In the genomic region with DNA sequence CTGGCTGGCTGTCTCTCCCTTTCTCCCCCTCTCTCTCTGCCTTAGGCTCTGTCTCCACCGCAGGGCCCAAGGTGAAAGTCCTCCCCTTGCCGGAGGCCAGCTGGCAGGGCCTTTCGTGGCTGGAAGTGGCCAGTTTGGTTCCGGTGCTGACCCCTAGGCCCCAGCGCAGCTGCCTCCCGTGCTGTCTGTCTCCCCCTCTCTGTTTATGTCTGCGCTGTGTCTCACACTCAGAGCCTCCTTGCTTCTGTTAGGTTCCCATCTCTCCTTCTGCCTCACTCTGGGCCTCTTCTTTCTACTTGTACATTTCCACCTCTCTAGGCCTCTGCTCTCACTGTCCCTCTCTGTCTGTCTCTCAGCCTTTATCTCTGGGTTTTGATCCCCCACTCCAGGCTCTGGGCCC, we compare ENCODE assay signal across 9 cellular contexts.
DNase-seq lines count a peak whose midpoint lies in the region; TF ChIP-seq lines count a peak whose summit lies in the region.
"Had no signal": no experiment of that assay in that cellular context is flagged by ENCODE, and none has a peak within 500 bp of the region (broad histone marks: within the 10 kb centered on the region; RNA-seq: fewer than 3 reads in every experiment).

No MANE protein-coding gene starts in this region.

- DNase-seq in Kasumi-1 (lab: John Stamatoyannopoulos, UW) (peak; percentile 35 to 41), coronary artery (ENCODE audit: low spot score) (no peak), iPS-NIHi7 (ENCODE audit: extremely low spot score) (no peak), NCI-H187 (lab: John Stamatoyannopoulos, UW) (no peak), NCI-H2081 treated with DMSO at 0.1 percent for 48 hours (lab: John Stamatoyannopoulos, UW) (no peak)
- no peak for DNase-seq in stimulated activated CD4-positive, alpha-beta T cell treated with anti-CD3 and anti-CD28 coated beads, Interleukin-2, amount 100 ng/mL, for 24 hours
- DNase-seq: KG1 had no signal

- peak overlapping the region; percentile 100 for H3K27ac ChIP-seq in ACC112 (ENCODE audit: low read depth, low read length)
- peak overlapping the region; percentile 87 to 95 for H3K27ac ChIP-seq in coronary artery
- peak overlapping the region; percentile 67 for H3K27ac ChIP-seq in muscle layer of duodenum (ENCODE audit: low read length)

- H3K4me3 ChIP-seq in ACC112 (ENCODE audit: low read depth, low read length) (peak overlapping the region; percentile 59; the same call in 1 of the 2 replicates), coronary artery (peak overlapping the region; percentile 15), muscle layer of duodenum (ENCODE audit: low read depth in 1 of 2, low read length in 2 of 2) (no peak overlapping the region)

- no peaks in the 10 kb centered on the region for H3K9me3 ChIP-seq in muscle layer of duodenum (ENCODE audit: control insufficient read depth in 1 of 2, low read length in 2 of 2)

- no peak overlapping the region for H2AFZ ChIP-seq in ACC112 (ENCODE audit: low read length, unreplicated experiment)

- no peak for TF ChIP-seq CTCF in coronary artery (IDR thresholded peaks at IDR 0.05)

- H3K4me1 ChIP-seq in ACC112 (ENCODE audit: control insufficient read depth, insufficient read depth, low read length, unreplicated experiment) (peaks cover 61% of the 10 kb centered on the region), muscle layer of duodenum (ENCODE audit: control insufficient read depth in 1 of 2, insufficient read depth in 2 of 2, low read length in 2 of 2) (peaks cover 27 to 54% of the 10 kb centered on the region in 2 donors)

- H3K27me3 ChIP-seq in ACC112 (ENCODE audit: insufficient read depth, low read length) (no peaks in the 10 kb centered on the region), muscle layer of duodenum (ENCODE audit: low read depth, low read length) (no peaks in the 10 kb centered on the region)

- peaks cover 2% of the 10 kb centered on the region for H3K79me2 ChIP-seq in ACC112 (ENCODE audit: control insufficient read depth, insufficient read depth, low read length, unreplicated experiment)

- H3K36me3 ChIP-seq in ACC112 (ENCODE audit: insufficient read depth, low read length) = 0 out of 2 replicates have a peak, but pooled peaks cover 2% of the 10 kb centered on the region
- peaks cover 27 to 59% of the 10 kb centered on the region in 2 donors for H3K36me3 ChIP-seq in muscle layer of duodenum (ENCODE audit: control insufficient read depth in 1 of 2, insufficient read depth in 2 of 2, low read length in 2 of 2)

Comparison
In these comparisons a context has a peak if more than half of its experiments do, and no peak if none do; other contexts are left out.
1. H3K4me3 ChIP-seq: peak in ACC112 (single experiment) and coronary artery (single experiment); none in muscle layer of duodenum (0 of 2).
2. DNase-seq: peak in Kasumi-1 (2 of 2); none in coronary artery (single experiment), iPS-NIHi7 (single experiment), NCI-H187 (0 of 2), stimulated activated CD4-positive, alpha-beta T cell treated with anti-CD3 and anti-CD28 coated beads, Interleukin-2, amount 100 ng/mL, for 24 hours (0 of 2) and NCI-H2081 treated with DMSO at 0.1 percent for 48 hours (single experiment).
3. Peak in every context shown above with its lines, with median percentiles within 50 percentile points of each other: H3K27ac ChIP-seq.